13 cellular contexts compared by ENCODE assay signal in the genomic region with DNA sequence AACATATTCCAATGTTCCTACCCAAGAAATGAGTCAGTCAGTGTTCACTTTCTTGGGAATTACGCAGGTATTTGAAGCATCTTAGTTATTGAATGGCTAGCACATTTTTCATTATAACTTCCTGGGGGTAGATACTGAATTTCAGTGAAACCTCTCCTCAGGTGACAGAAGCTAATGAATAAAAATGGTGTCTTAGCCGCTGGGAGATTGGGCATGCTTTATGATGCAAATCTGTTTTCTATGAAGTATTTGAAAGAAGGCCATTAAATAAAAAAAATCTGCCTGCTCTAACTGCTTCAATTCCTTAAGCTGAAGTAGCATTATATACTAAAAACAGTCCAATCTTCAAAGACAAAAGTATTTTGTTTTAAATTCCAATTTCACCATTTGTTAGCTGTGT.
DNase-seq lines count a peak whose midpoint lies in the region; TF ChIP-seq lines count a peak whose summit lies in the region.
"Had no signal": no experiment of that assay in that cellular context is flagged by ENCODE, and none has a peak within 500 bp of the region (broad histone marks: within the 10 kb centered on the region; RNA-seq: fewer than 3 reads in every experiment).

No MANE protein-coding gene starts in this region.

- H3K36me3 ChIP-seq in HAP-1 (replicated peaks): no peaks in the 10 kb centered on the region
- H3K36me3 ChIP-seq: BLaER1 treated with 17β-estradiol and CSF1 and Interleukin-3, amounts not matched to agents 10 nM and 100 nM had no signal

- DNase-seq in HAP-1 (ENCODE audit: low spot score in 2 of 2) (peak; percentile 22 to 82), astrocyte of the hippocampus (ENCODE audit: low read depth, low spot score) (peak; percentile 9), kidney tubule cell (ENCODE audit: low spot score) (peak; percentile 39), NCI-H69 (lab: John Stamatoyannopoulos, UW) (no peak), GM20000 (ENCODE audit: low spot score) (no peak), dermis blood vessel endothelial cell (no peak)
- DNase-seq: Calu3; CD8-positive, alpha-beta T cell; DMS79 treated with DMSO at 0.1 percent for 48 hours; GOT3; HCEC 1CT had no signal

- no peaks in the 10 kb centered on the region for H3K9me3 ChIP-seq in HAP-1
- H3K9me3 ChIP-seq: BLaER1 treated with 17β-estradiol and CSF1 and Interleukin-3, amounts not matched to agents 10 nM and 100 nM had no signal

- H3K4me1 ChIP-seq in HAP-1: peaks cover 11% of the 10 kb centered on the region
- H3K4me1 ChIP-seq: BLaER1 treated with 17β-estradiol and CSF1 and Interleukin-3, amounts not matched to agents 10 nM and 100 nM had no signal

- H3K27me3 ChIP-seq in HAP-1 (ENCODE audit: low read depth): no peaks in the 10 kb centered on the region
- H3K27me3 ChIP-seq: BLaER1 treated with 17β-estradiol and CSF1 and Interleukin-3, amounts not matched to agents 10 nM and 100 nM had no signal

- in situ Hi-C loops in HAP-1 (cut with MboI; ENCODE audit: low sequenced_read_pairs): no loop called here

- H3K4me3 ChIP-seq in HAP-1: no peak overlapping the region
- H3K4me3 ChIP-seq: BLaER1 treated with 17β-estradiol and CSF1 and Interleukin-3, amounts not matched to agents 10 nM and 100 nM; GM12878 had no signal

- no peak for TF ChIP-seq CTCF in GM20000 (IDR thresholded peaks at IDR 0.05; ENCODE audit: extremely low read depth, missing control alignments)

Comparison
In these comparisons a context has a peak if more than half of its experiments do, and no peak if none do; other contexts are left out.
1. DNase-seq: peak in HAP-1 (2 of 2), astrocyte of the hippocampus (single experiment) and kidney tubule cell (single experiment); none in NCI-H69 (single experiment), GM20000 (single experiment) and dermis blood vessel endothelial cell (single experiment).